Comparison of ENCODE assay signal across 12 cellular contexts in genomic region chr11:117513666-117514065, GRCh38.
DNase-seq lines count a peak whose midpoint lies in the region; ATAC-seq, FAIRE-seq and TF ChIP-seq lines count a peak whose summit lies in the region.
"Had no signal": no experiment of that assay in that cellular context is flagged by ENCODE, and none has a peak within 500 bp of the region (broad histone marks: within the 10 kb centered on the region; RNA-seq: fewer than 3 reads in every experiment).

No MANE protein-coding gene starts in this region.

- H3K9ac ChIP-seq in BLaER1 treated with 17β-estradiol and CSF1 and Interleukin-3, amounts not matched to agents 10 nM and 100 nM = no peak overlapping the region

- H3K27ac Mint-ChIP-seq in nephron = peak overlapping the region in 2 of 3 experiments; percentile 65 to 81
- no peak overlapping the region for H3K27ac Mint-ChIP-seq in effector memory CD8-positive, alpha-beta T cell

- peaks cover 20% of the 10 kb centered on the region for H3K27me3 Mint-ChIP-seq in nephron (ENCODE audit: low read depth)
- peaks cover 17 to 75% of the 10 kb centered on the region in 2 donors for H3K27me3 Mint-ChIP-seq in effector memory CD8-positive, alpha-beta T cell

- FAIRE-seq in RCC 7860 (lab: Jason Lieb, UNC) = no peak
- FAIRE-seq: A549 had no signal

- H3K4me3 Mint-ChIP-seq in nephron = no peak overlapping the region
- no peak overlapping the region for H3K4me3 Mint-ChIP-seq in effector memory CD8-positive, alpha-beta T cell
- H3K4me3 Mint-ChIP-seq: CD4-positive, CD25-positive, alpha-beta regulatory T cell had no signal

- no peaks in the 10 kb centered on the region for H3K9me3 ChIP-seq in BLaER1 treated with 17β-estradiol and CSF1 and Interleukin-3, amounts not matched to agents 10 nM and 100 nM (replicated peaks in 1 of 11)
- H3K9me3 ChIP-seq: A549 had no signal

- H3K36me3 ChIP-seq in BLaER1 treated with 17β-estradiol and CSF1 and Interleukin-3, amounts not matched to agents 10 nM and 100 nM = no peaks in the 10 kb centered on the region

- no peak for ATAC-seq in effector memory CD8-positive, alpha-beta T cell (replicated peaks)
- ATAC-seq: A549 had no signal

- no peaks in the 10 kb centered on the region for H4K20me1 ChIP-seq in BLaER1 treated with 17β-estradiol and CSF1 and Interleukin-3, amounts not matched to agents 10 nM and 100 nM

- DNase-seq in RCC 7860 (ENCODE audit: low spot score) = peak; percentile 34
- no peak for DNase-seq in effector memory CD8-positive, alpha-beta T cell
- DNase-seq in retina = no peak
- no peak for DNase-seq in iPS-NIHi11 (ENCODE audit: low spot score)
- DNase-seq: Calu3; CD4-positive, CD25-positive, alpha-beta regulatory T cell; DMS 273 treated with DMSO at 0.1 percent for 48 hours; H7 had no signal

- H3K27me3 ChIP-seq in BLaER1 treated with 17β-estradiol and CSF1 and Interleukin-3, amounts not matched to agents 10 nM and 100 nM = no peaks in the 10 kb centered on the region

- H3K27ac ChIP-seq in BLaER1 treated with 17β-estradiol and CSF1 and Interleukin-3, amounts not matched to agents 10 nM and 100 nM = no peak overlapping the region
- H3K27ac ChIP-seq: A549, HL-60 had no signal

- H3K4me1 ChIP-seq in BLaER1 treated with 17β-estradiol and CSF1 and Interleukin-3, amounts not matched to agents 10 nM and 100 nM = peaks cover 28 to 51% (median 47%) of the 10 kb centered on the region in 10 experiments
- H3K4me1 ChIP-seq: A549 had no signal

- TF ChIP-seq CTCF in nephron (IDR thresholded peaks at IDR 0.05; ENCODE audit: unreplicated experiment in 3 of 3) = no peak

- peaks cover 32% of the 10 kb centered on the region for H3K4me1 Mint-ChIP-seq in nephron
- no peaks in the 10 kb centered on the region for H3K4me1 Mint-ChIP-seq in effector memory CD8-positive, alpha-beta T cell (ENCODE audit: low read depth in 2 of 2)
- H3K4me1 Mint-ChIP-seq: CD4-positive, CD25-positive, alpha-beta regulatory T cell had no signal

- H3K4me2 ChIP-seq in BLaER1 treated with 17β-estradiol and CSF1 and Interleukin-3, amounts not matched to agents 10 nM and 100 nM = peak overlapping the region in 10 of 11 experiments; percentile 80 to 96 (median 92); a peak in 17 of 22 replicates
- H3K4me2 ChIP-seq: A549 had no signal

- H3K36me3 Mint-ChIP-seq in nephron (ENCODE audit: low read depth) = no peaks in the 10 kb centered on the region
- H3K36me3 Mint-ChIP-seq in effector memory CD8-positive, alpha-beta T cell (ENCODE audit: insufficient read depth) = peaks cover 2% of the 10 kb centered on the region

- H3K4me3 ChIP-seq in BLaER1 treated with 17β-estradiol and CSF1 and Interleukin-3, amounts not matched to agents 10 nM and 100 nM = no peak overlapping the region
- H3K4me3 ChIP-seq: A549 had no signal

- no peaks in the 10 kb centered on the region for H3K9me3 Mint-ChIP-seq in nephron
- H3K9me3 Mint-ChIP-seq in effector memory CD8-positive, alpha-beta T cell = no peaks in the 10 kb centered on the region

Comparison
In these comparisons a context has a peak if more than half of its experiments do, and no peak if none do; other contexts are left out.
1. H3K27ac Mint-ChIP-seq: peak in nephron (2 of 3); none in effector memory CD8-positive, alpha-beta T cell (0 of 2).